Comparison of ENCODE assay signal across 1 cellular context in genomic region chr17:51166987-51167931, GRCh38.
TF ChIP-seq lines count a peak whose summit lies in the region.

No MANE protein-coding gene starts in this region.

TF ChIP-seq in HepG2, 621 proteins besides CTCF, POLR2A, EP300 and RAD21 (continued from another document and continues in another):
- TF ChIP-seq ZNF275 (CRISPR knock-in tag; IDR thresholded peaks at IDR 0.05; ENCODE audit: borderline replicate concordance) (peak; percentile 78), IRF9 (CRISPR knock-in tag; IDR thresholded peaks at IDR 0.05; ENCODE audit: borderline replicate concordance) (no peak), HNRNPH1 (optimal IDR thresholded peaks at IDR 0.05; ENCODE audit: low read depth, low read length) (no peak), TCF12 (IDR thresholded peaks at IDR 0.05) (no peak), TCF12 (CRISPR knock-in tag; IDR thresholded peaks at IDR 0.05) (no peak), CHD4 (IDR thresholded peaks at IDR 0.05; ENCODE audit: borderline replicate concordance, low read length) (no peak), XBP1 (CRISPR knock-in tag; IDR thresholded peaks at IDR 0.05) (0 out of 2 replicates have a peak, but pooled peaks have one; percentile 57), HMG20A (CRISPR knock-in tag; IDR thresholded peaks at IDR 0.05; ENCODE audit: borderline replicate concordance) (no peak), NFIC (IDR thresholded peaks at IDR 0.05; ENCODE audit: low read length) (no peak), SMAD9 (CRISPR knock-in tag; IDR thresholded peaks at IDR 0.05) (0 out of 2 replicates have a peak, but pooled peaks have one; percentile 21), ZNF235 (CRISPR knock-in tag; IDR thresholded peaks at IDR 0.05; ENCODE audit: borderline replicate concordance) (no peak), RARG (CRISPR knock-in tag; IDR thresholded peaks at IDR 0.05; ENCODE audit: low read depth) (no peak), ZIK1 (CRISPR knock-in tag; IDR thresholded peaks at IDR 0.05; ENCODE audit: borderline replicate concordance, low read depth) (no peak), CHCHD3 (CRISPR knock-in tag; IDR thresholded peaks at IDR 0.05) (no peak), GMEB1 (CRISPR knock-in tag; IDR thresholded peaks at IDR 0.05; ENCODE audit: borderline replicate concordance) (peak; percentile 39; the same call in 1 of the 2 replicates), ZNF350 (CRISPR knock-in tag; IDR thresholded peaks at IDR 0.05; ENCODE audit: borderline replicate concordance, low read depth) (peak; percentile 48; the same call in 1 of the 2 replicates), ZNF121 (CRISPR knock-in tag; IDR thresholded peaks at IDR 0.05) (no peak), GMEB2 (CRISPR knock-in tag; IDR thresholded peaks at IDR 0.05; ENCODE audit: low read depth) (no peak), CEBPZ (IDR thresholded peaks at IDR 0.05; ENCODE audit: low read length) (no peak), HNRNPLL (IDR thresholded peaks at IDR 0.05; ENCODE audit: low read depth, low read length, poor library complexity, severe bottlenecking) (peak; percentile 89), SMYD3 (CRISPR knock-in tag; IDR thresholded peaks at IDR 0.05) (peak; percentile 77; the same call in 1 of the 2 replicates), PHF20 (CRISPR knock-in tag; IDR thresholded peaks at IDR 0.05) (0 out of 2 replicates have a peak, but pooled peaks have one; percentile 16), ZNF709 (CRISPR knock-in tag; IDR thresholded peaks at IDR 0.05) (no peak), ZNF274 (CRISPR knock-in tag; IDR thresholded peaks at IDR 0.05) (no peak; the same call in none of the 2 replicates), ZNF720 (CRISPR knock-in tag; IDR thresholded peaks at IDR 0.05) (no peak), THAP7 (CRISPR knock-in tag; IDR thresholded peaks at IDR 0.05) (0 out of 2 replicates have a peak, but pooled peaks have one; percentile 21), ATF6 (CRISPR knock-in tag; conservative IDR thresholded peaks at IDR 0.05) (no peak), HOXA9 (CRISPR knock-in tag; IDR thresholded peaks at IDR 0.05; ENCODE audit: borderline replicate concordance) (no peak), U2AF2 (IDR thresholded peaks at IDR 0.05; ENCODE audit: low read depth, low read length) (no peak), RXRA (CRISPR knock-in tag; IDR thresholded peaks at IDR 0.05) (no peak; the same call in 1 of the 2 replicates), ZNF33A (CRISPR knock-in tag; IDR thresholded peaks at IDR 0.05; ENCODE audit: borderline replicate concordance) (peak; percentile 75; the same call in 1 of the 2 replicates), ZNF383 (CRISPR knock-in tag; IDR thresholded peaks at IDR 0.05; ENCODE audit: borderline replicate concordance) (no peak), FOXK1 (CRISPR knock-in tag; IDR thresholded peaks at IDR 0.05; ENCODE audit: borderline replicate concordance, low read depth) (no peak), ZNF460 (CRISPR knock-in tag; IDR thresholded peaks at IDR 0.05; ENCODE audit: borderline replicate concordance) (no peak), ZBTB33 (CRISPR knock-in tag; IDR thresholded peaks at IDR 0.05) (no peak), RBFOX2 (IDR thresholded peaks at IDR 0.05; ENCODE audit: low read depth, low read length) (peak; percentile 19), SP4 (CRISPR knock-in tag; IDR thresholded peaks at IDR 0.05) (no peak), HNF4A (CRISPR knock-in tag; IDR thresholded peaks at IDR 0.05) (no peak), ZNF766 (CRISPR knock-in tag; IDR thresholded peaks at IDR 0.05; ENCODE audit: borderline replicate concordance) (no peak), REST (IDR thresholded peaks at IDR 0.05; ENCODE audit: borderline replicate concordance in 1 of 2, low read depth in 1 of 2, low read length in 2 of 2) (no peak), MIER2 (CRISPR knock-in tag; IDR thresholded peaks at IDR 0.05) (peak; percentile 8; the same call in 1 of the 2 replicates), PATZ1 (CRISPR knock-in tag; IDR thresholded peaks at IDR 0.05) (peak; percentile 40; the same call in 1 of the 2 replicates)
